In genomic region chr19:3270908-3271307, GRCh38 we compare ENCODE assay signal across 8 cellular contexts. TPM values are rescaled to one million over a fixed set of nuclear protein-coding genes. Genes with fewer than 3 reads are reported as not detected.
DNase-seq lines count a peak whose midpoint lies in the region; ATAC-seq and TF ChIP-seq lines count a peak whose summit lies in the region.

No MANE protein-coding gene starts in this region.

- TF ChIP-seq CTCF in MCF 10A (IDR thresholded peaks at IDR 0.05; ENCODE audit: unreplicated experiment), result no peak
- no peak for TF ChIP-seq CTCF in breast epithelium (IDR thresholded peaks at IDR 0.05)
- no peak for TF ChIP-seq CTCF in right atrium auricular region (IDR thresholded peaks at IDR 0.05)

- no peak overlapping the region for H3K4me3 Mint-ChIP-seq in MCF 10A (ENCODE audit: unreplicated experiment)

- no peaks in the 10 kb centered on the region for H3K9me3 Mint-ChIP-seq in MCF 10A (ENCODE audit: unreplicated experiment)

- DNase-seq in MCF 10A (ENCODE audit: unreplicated experiment), result peak; percentile 45
- DNase-seq in breast epithelium (ENCODE audit: low spot score in 2 of 2), result no peak
- peak; percentile 63 for DNase-seq in RPMI8226
- peak in 50 of 61 donors; percentile 6 to 94 (median 62) for DNase-seq in caudate nucleus (lab: John Stamatoyannopoulos, UW)
- DNase-seq in stimulated activated CD4-positive, alpha-beta T cell treated with anti-CD3 and anti-CD28 coated beads, Interleukin-1b, Interleukin-23, amount 100 ng/mL, for 48 hours, result peak; percentile 64
- DNase-seq in NCI-H2107 (lab: John Stamatoyannopoulos, UW), result no peak
- DNase-seq in right atrium auricular region (ENCODE audit: low spot score), result no peak

- H3K36me3 ChIP-seq in breast epithelium, result no peaks in the 10 kb centered on the region
- H3K36me3 ChIP-seq in right atrium auricular region, result no peaks in the 10 kb centered on the region

- CTCF ChIA-PET in MCF 10A (lab: Yijun Ruan, JAX), result no interaction called here

- no peak overlapping the region for H3K27ac Mint-ChIP-seq in MCF 10A (ENCODE audit: low read depth, unreplicated experiment)

- no peak for TF ChIP-seq POLR2A in breast epithelium (IDR thresholded peaks at IDR 0.05)

- ATAC-seq in HG03196 (IDR thresholded peaks at IDR 0.05; ENCODE audit: unreplicated experiment), result no peak

- H3K4me1 Mint-ChIP-seq in MCF 10A (ENCODE audit: insufficient read depth, unreplicated experiment), result no peaks in the 10 kb centered on the region

- H3K27me3 ChIP-seq in breast epithelium, result peaks cover 4 to 23% of the 10 kb centered on the region in 2 donors
- H3K27me3 ChIP-seq in right atrium auricular region, result peaks cover 3 to 7% of the 10 kb centered on the region in 2 donors

- H3K27ac ChIP-seq in breast epithelium, result no peak overlapping the region
- H3K27ac ChIP-seq in caudate nucleus (ENCODE audit: low read depth, low read length), result peak overlapping the region; percentile 86
- no peak overlapping the region for H3K27ac ChIP-seq in right atrium auricular region

- no TSS peak for BruUV-seq in MCF 10A (replicated peaks; lab: Mats Ljungman, UMichigan)

- H3K4me1 ChIP-seq in breast epithelium, result no peaks in the 10 kb centered on the region
- H3K4me1 ChIP-seq in right atrium auricular region, result peaks cover 0 to 9% of the 10 kb centered on the region in 2 donors

- intact Hi-C loops in MCF 10A (cut with micrococcal nuclease), result no loop called here
- intact Hi-C loops in breast epithelium (cut with DNase I; ENCODE audit: low total_unique reads), result no loop called here

- H3K9me3 ChIP-seq in breast epithelium (peaks cover 6 to 8% of the 10 kb centered on the region in 2 donors), right atrium auricular region (peaks cover 5 to 10% of the 10 kb centered on the region in 2 donors)

- POLR2A ChIA-PET in MCF 10A (lab: Yijun Ruan, JAX), result no interaction called here

- H3K27me3 Mint-ChIP-seq in MCF 10A (ENCODE audit: insufficient read depth, unreplicated experiment), result peaks cover 57% of the 10 kb centered on the region

- no peaks in the 10 kb centered on the region for H3K36me3 Mint-ChIP-seq in MCF 10A (ENCODE audit: insufficient read depth, unreplicated experiment)

- no peak overlapping the region for H3K4me3 ChIP-seq in breast epithelium
- H3K4me3 ChIP-seq in right atrium auricular region, result no peak overlapping the region

RNA-seq across cellular contexts. Expression of gene CELF5, which starts 46.4 kb away (rescaled TPM):
- total RNA-seq in MCF 10A (2022) (0.17 and 0.30 TPM in 2 replicates), breast epithelium (under 1 TPM in 2 of 3 donors, not detected in 1; 0.33 to 0.59 TPM), right atrium auricular region (under 1 TPM in 1 of 2 donors, not detected in 1; 0.08 TPM)

Comparison
In these comparisons a context has a peak if more than half of its experiments do, and no peak if none do; other contexts are left out.
1. DNase-seq: peak in MCF 10A (single experiment), RPMI8226 (single experiment), caudate nucleus (50 of 61) and stimulated activated CD4-positive, alpha-beta T cell treated with anti-CD3 and anti-CD28 coated beads, Interleukin-1b, Interleukin-23, amount 100 ng/mL, for 48 hours (single experiment); none in breast epithelium (0 of 2), NCI-H2107 (single experiment) and right atrium auricular region (single experiment).